Comparison of ENCODE assay signal across 16 cellular contexts in the genomic region with DNA sequence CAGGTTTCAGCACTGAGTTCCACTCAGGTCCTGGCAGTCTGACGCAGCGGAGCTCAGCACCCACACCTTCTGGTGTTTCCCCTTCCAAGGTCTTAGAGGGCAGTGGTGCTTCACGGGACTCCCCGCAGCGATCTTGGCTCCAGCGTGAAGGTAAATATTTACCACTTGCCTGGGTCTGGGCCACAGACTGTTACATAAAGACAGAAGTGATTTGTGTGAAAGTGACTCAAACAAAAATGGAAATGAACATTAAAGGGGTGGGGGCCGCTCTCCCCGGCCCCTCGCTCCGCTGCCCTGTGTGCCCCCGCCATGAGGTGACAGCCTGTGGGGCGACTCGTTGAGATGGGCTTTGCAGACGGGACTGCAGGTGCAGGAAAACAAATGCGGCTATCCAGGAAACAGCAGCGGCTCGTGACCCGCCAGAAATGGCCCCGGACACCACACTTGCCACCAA. TPM values are rescaled to one million over a fixed set of nuclear protein-coding genes. Genes with fewer than 3 reads are reported as not detected.
DNase-seq lines count a peak whose midpoint lies in the region; ATAC-seq, FAIRE-seq and TF ChIP-seq lines count a peak whose summit lies in the region.
"Had no signal": no experiment of that assay in that cellular context is flagged by ENCODE, and none has a peak within 500 bp of the region (broad histone marks: within the 10 kb centered on the region; RNA-seq: fewer than 3 reads in every experiment).

No MANE protein-coding gene starts in this region.

- peak overlapping the region; percentile 37 to 74 (median 64) for H3K27ac ChIP-seq in pancreas
- H3K27ac ChIP-seq: heart left ventricle, spleen had no signal

- FAIRE-seq in pancreas (lab: Jason Lieb, UNC): no peak
- FAIRE-seq: GM19239, islet of Langerhans had no signal

- no peaks in the 10 kb centered on the region for H3K9me3 ChIP-seq in pancreas

- H3K4me1 ChIP-seq in pancreas: peaks cover 19 to 25% (median 22%) of the 10 kb centered on the region in 3 donors
- H3K4me1 ChIP-seq: spleen had no signal

- no peaks in the 10 kb centered on the region for H3K36me3 ChIP-seq in pancreas

- peak; percentile 90 for ATAC-seq in GM18511 (IDR thresholded peaks at IDR 0.05; ENCODE audit: unreplicated experiment)
- peak; percentile 86 to 89 (median 88) for ATAC-seq in pancreas
- no peak for ATAC-seq in GM18907 (IDR thresholded peaks at IDR 0.05; ENCODE audit: unreplicated experiment)
- no peak for ATAC-seq in GM18870 (IDR thresholded peaks at IDR 0.05; ENCODE audit: unreplicated experiment)
- ATAC-seq: heart left ventricle, T-cell had no signal

- DNase-seq in NCI-H146 (lab: John Stamatoyannopoulos, UW) (peak; percentile 87), pancreas (peak in 5 of 6 donors; percentile 79 to 87 (median 84)), GM03348 (ENCODE audit: low spot score) (no peak)
- peak; percentile 34 for DNase-seq in activated CD8-positive, alpha-beta memory T cell treated with anti-CD3 and anti-CD28 coated beads, Interleukin-2, amount 50 U/mL, for 48 hours
- DNase-seq: activated B cell treated with CpG ODN at 0.5 μM for 24 hours; activated naive CD4-positive, alpha-beta T cell treated with Interleukin-2 at 50 U/mL for 16 hours; CD4-positive, CD25-positive, alpha-beta regulatory T cell; heart left ventricle; NCI-H526; spleen; T-cell had no signal

- WGBS in pancreas, 2 donors: 19 to 23% methylated on average over 19 of the region's 19 CpGs

- no peak for TF ChIP-seq CTCF in pancreas (IDR thresholded peaks at IDR 0.05)

- no peaks in the 10 kb centered on the region for H3K27me3 ChIP-seq in pancreas
- H3K27me3 ChIP-seq: heart left ventricle, spleen had no signal

- H3K4me3 ChIP-seq in pancreas: peak overlapping the region in 1 of 4 donors; percentile 8
- H3K4me3 ChIP-seq: heart left ventricle, spleen had no signal

- intact Hi-C loops in pancreas (cut with DNase I): no loop called here

RNA-seq across cellular contexts. Expression of gene GGACT, which starts 55.0 kb away (rescaled TPM):
- total RNA-seq in pancreas: 1 to 10 TPM; 5.1 to 7.0 (median 6.4) TPM
- 1 to 10 TPM; 1.6 to 1.7 TPM for polyA plus RNA-seq in pancreas

Comparison
In these comparisons a context has a peak if more than half of its experiments do, and no peak if none do; other contexts are left out.
1. ATAC-seq: peak in GM18511 (single experiment) and pancreas (4 of 4); none in GM18907 (single experiment) and GM18870 (single experiment).